ENCODE assay signal across 20 cellular contexts in genomic region chr1:30716646-30717045, GRCh38. TPM values are rescaled to one million over a fixed set of nuclear protein-coding genes. Genes with fewer than 3 reads are reported as not detected.
DNase-seq lines count a peak whose midpoint lies in the region; ATAC-seq and TF ChIP-seq lines count a peak whose summit lies in the region.
"Had no signal": no experiment of that assay in that cellular context is flagged by ENCODE, and none has a peak within 500 bp of the region (broad histone marks: within the 10 kb centered on the region; RNA-seq: fewer than 3 reads in every experiment).

No MANE protein-coding gene starts in this region.

- TF ChIP-seq CTCF in endodermal cell (conservative IDR thresholded peaks at IDR 0.05) (no peak), spleen (IDR thresholded peaks at IDR 0.05 in 8 of 11, conservative IDR thresholded peaks at IDR 0.05 in 3 of 11) (no peak)

- 93 to 94% methylated on average over 8 of the region's 8 CpGs for WGBS in endodermal cell (ENCODE audit: insufficient coverage in 1 of 2, insufficient read length in 1 of 2), 2 experiments
- 93 to 99% (median 96%) methylated on average over 3 to 8 of the region's 8 CpGs for WGBS in spleen, 5 donors
- WGBS in mesenchymal stem cell: 97% methylated on average over 8 of the region's 8 CpGs

- DNase-seq in activated naive CD4-positive, alpha-beta T cell treated with anti-CD3 and anti-CD28 coated beads for 36 hours: no peak
- DNase-seq in activated naive CD4-positive, alpha-beta T cell treated with anti-CD3 and anti-CD28 coated beads, Interleukin-2, amount 50 U/mL, for 72 hours (ENCODE audit: low spot score in 2 of 2): no peak
- no peak for DNase-seq in activated CD4-positive, alpha-beta memory T cell treated with anti-CD3 and anti-CD28 coated beads for 36 hours
- DNase-seq in endodermal cell: no peak
- peak; percentile 86 for DNase-seq in spleen
- no peak for DNase-seq in HuH-7.5 (ENCODE audit: low spot score)
- no peak for DNase-seq in mesenchymal stem cell
- DNase-seq: activated T-cell treated with anti-CD3 and anti-CD28 coated beads, Interleukin-2, amount 50 U/mL, for 1 hour; DMS79; GM23248; NCI-H1105 treated with DMSO at 0.1 percent for 48 hours; sigmoid colon; tibial artery had no signal

- no peak overlapping the region for H4K91ac ChIP-seq in mesenchymal stem cell (ENCODE audit: low read length)

- H3K9ac ChIP-seq in endodermal cell (ENCODE audit: extremely low read depth, low read length, poor library complexity, severe bottlenecking): no peak overlapping the region
- no peak overlapping the region for H3K9ac ChIP-seq in mesenchymal stem cell (ENCODE audit: low read length)
- H3K9ac ChIP-seq: GM23248 had no signal

- H2BK120ac ChIP-seq in mesenchymal stem cell (ENCODE audit: low read depth, low read length): no peak overlapping the region

- no peak overlapping the region for H4K8ac ChIP-seq in mesenchymal stem cell (ENCODE audit: low read length)

- peak overlapping the region; percentile 94 for H3K4me3 Mint-ChIP-seq in activated naive CD4-positive, alpha-beta T cell treated with anti-CD3 and anti-CD28 coated beads for 36 hours
- H3K4me3 Mint-ChIP-seq in activated CD4-positive, alpha-beta memory T cell treated with anti-CD3 and anti-CD28 coated beads for 36 hours: peak overlapping the region; percentile 47
- peak overlapping the region; percentile 58 for H3K4me3 Mint-ChIP-seq in endodermal cell

- peaks cover 17% of the 10 kb centered on the region for H3K4me1 Mint-ChIP-seq in activated naive CD4-positive, alpha-beta T cell treated with anti-CD3 and anti-CD28 coated beads for 36 hours (ENCODE audit: low read depth)
- H3K4me1 Mint-ChIP-seq in activated CD4-positive, alpha-beta memory T cell treated with anti-CD3 and anti-CD28 coated beads for 36 hours (ENCODE audit: low read depth): peaks cover 20% of the 10 kb centered on the region
- no peaks in the 10 kb centered on the region for H3K4me1 Mint-ChIP-seq in endodermal cell

- H2AK5ac ChIP-seq in mesenchymal stem cell (ENCODE audit: low read length, severe bottlenecking): no peak overlapping the region

- H3K4me3 ChIP-seq in endodermal cell (ENCODE audit: low read length) (no peak overlapping the region), spleen (no peak overlapping the region), mesenchymal stem cell (ENCODE audit: insufficient read depth in 1 of 2, low read depth in 1 of 2, low read length in 2 of 2) (no peak overlapping the region)
- H3K4me3 ChIP-seq: adrenal gland, coronary artery, GM23248, mucosa of descending colon, pancreas, sigmoid colon, tibial artery had no signal

- H3K27me3 ChIP-seq in endodermal cell (ENCODE audit: control insufficient read depth, insufficient read depth, low read length, poor library complexity, severe bottlenecking) (no peaks in the 10 kb centered on the region), spleen (replicated peaks in 1 of 7) (no peaks in the 10 kb centered on the region), mesenchymal stem cell (ENCODE audit: control insufficient read depth in 1 of 2, insufficient read depth in 1 of 2, low read length in 2 of 2) (peaks cover 0 to 9% of the 10 kb centered on the region in 2 experiments)
- H3K27me3 ChIP-seq: adrenal gland, breast epithelium, pancreas, sigmoid colon, tibial artery had no signal

- POLR2A ChIA-PET in activated CD4-positive, alpha-beta memory T cell treated with anti-CD3 and anti-CD28 coated beads for 36 hours (lab: Charles Lee): no interaction called here

- no peak for TF ChIP-seq POLR2A in spleen (IDR thresholded peaks at IDR 0.05)

- no peaks in the 10 kb centered on the region for H3K27me3 Mint-ChIP-seq in activated naive CD4-positive, alpha-beta T cell treated with anti-CD3 and anti-CD28 coated beads for 36 hours (ENCODE audit: low read depth)
- H3K27me3 Mint-ChIP-seq in activated CD4-positive, alpha-beta memory T cell treated with anti-CD3 and anti-CD28 coated beads for 36 hours: no peaks in the 10 kb centered on the region
- peaks cover 4% of the 10 kb centered on the region for H3K27me3 Mint-ChIP-seq in endodermal cell (ENCODE audit: insufficient read depth)

- no peak overlapping the region for H3K4me2 ChIP-seq in mesenchymal stem cell (ENCODE audit: low read length, poor library complexity, severe bottlenecking)

- no peak overlapping the region for H3K14ac ChIP-seq in mesenchymal stem cell (ENCODE audit: low read length in 2 of 2)

- H3K4me1 ChIP-seq in endodermal cell (ENCODE audit: control insufficient read depth, insufficient read depth, low read length): no peaks in the 10 kb centered on the region
- peaks cover 0 to 37% (median 29%) of the 10 kb centered on the region in 6 donors for H3K4me1 ChIP-seq in spleen
- peaks cover 14% of the 10 kb centered on the region for H3K4me1 ChIP-seq in mesenchymal stem cell (ENCODE audit: control insufficient read depth, insufficient read depth, low read depth, low read length)
- H3K4me1 ChIP-seq: breast epithelium had no signal

- H3K27ac Mint-ChIP-seq in activated naive CD4-positive, alpha-beta T cell treated with anti-CD3 and anti-CD28 coated beads for 36 hours: no peak overlapping the region
- peak overlapping the region in 1 of 2 donors; percentile 94 for H3K27ac Mint-ChIP-seq in activated naive CD4-positive, alpha-beta T cell treated with anti-CD3 and anti-CD28 coated beads, Interleukin-2, amount 50 U/mL, for 72 hours
- H3K27ac Mint-ChIP-seq in activated CD4-positive, alpha-beta memory T cell treated with anti-CD3 and anti-CD28 coated beads for 36 hours: no peak overlapping the region
- no peak overlapping the region for H3K27ac Mint-ChIP-seq in endodermal cell

- H3K36me3 Mint-ChIP-seq in activated naive CD4-positive, alpha-beta T cell treated with anti-CD3 and anti-CD28 coated beads for 36 hours (ENCODE audit: low read depth): peaks cover 1% of the 10 kb centered on the region
- peaks cover 0 to 27% of the 10 kb centered on the region in 2 donors for H3K36me3 Mint-ChIP-seq in activated naive CD4-positive, alpha-beta T cell treated with anti-CD3 and anti-CD28 coated beads, Interleukin-2, amount 50 U/mL, for 72 hours
- H3K36me3 Mint-ChIP-seq in activated CD4-positive, alpha-beta memory T cell treated with anti-CD3 and anti-CD28 coated beads for 36 hours: peaks cover 6% of the 10 kb centered on the region
- no peaks in the 10 kb centered on the region for H3K36me3 Mint-ChIP-seq in endodermal cell (ENCODE audit: low read depth)

- H2BK15ac ChIP-seq in mesenchymal stem cell (ENCODE audit: low read depth, poor library complexity, severe bottlenecking): no peak overlapping the region

- H3K23ac ChIP-seq in mesenchymal stem cell (ENCODE audit: low read length in 2 of 2): no peak overlapping the region

- intact Hi-C loops in activated naive CD4-positive, alpha-beta T cell treated with anti-CD3 and anti-CD28 coated beads for 36 hours (cut with micrococcal nuclease): no loop called here
- intact Hi-C loops in activated CD4-positive, alpha-beta memory T cell treated with anti-CD3 and anti-CD28 coated beads for 36 hours (cut with micrococcal nuclease): no loop called here
- intact Hi-C loops in spleen (cut with DNase I; ENCODE audit: low total_unique reads): loop anchor here (10.0 kb wide), 1 partner anchor 1482 kb away; the partner anchor contains the start of genes MECR and PTPRU

- H3K18ac ChIP-seq in mesenchymal stem cell (ENCODE audit: low read depth in 1 of 2, low read length in 2 of 2): no peak overlapping the region

- no peak overlapping the region for H2AFZ ChIP-seq in mesenchymal stem cell (ENCODE audit: low read depth, low read length)

- no peak overlapping the region for H2BK12ac ChIP-seq in mesenchymal stem cell (ENCODE audit: low read length in 2 of 2)

- no peaks in the 10 kb centered on the region for H3K36me3 ChIP-seq in endodermal cell (ENCODE audit: control insufficient read depth, insufficient read depth, low read length)
- peaks cover 0 to 5% (median 2%) of the 10 kb centered on the region in 6 donors for H3K36me3 ChIP-seq in spleen
- H3K36me3 ChIP-seq in mesenchymal stem cell (ENCODE audit: control insufficient read depth in 1 of 2, insufficient read depth in 2 of 2, low read depth in 1 of 2, low read length in 2 of 2): peaks cover 0 to 9% of the 10 kb centered on the region in 2 experiments
- H3K36me3 ChIP-seq: adrenal gland, breast epithelium, pancreas, sigmoid colon had no signal

- CTCF ChIA-PET in activated naive CD4-positive, alpha-beta T cell treated with anti-CD3 and anti-CD28 coated beads for 36 hours (lab: Charles Lee): interaction anchor here (1.4 to 2.0 kb wide), 2 partner anchors 63 to 85 kb away, joined by 3 to 6 read pairs; no protein-coding TSS in a partner anchor
- CTCF ChIA-PET in activated CD4-positive, alpha-beta memory T cell treated with anti-CD3 and anti-CD28 coated beads for 36 hours (lab: Charles Lee): interaction anchor here (1.3 to 5.7 kb wide), 3 partner anchors 42 to 1480 kb away, joined by 3 to 123 read pairs (median 5); partner anchors contain the start of genes LAPTM5 and PTPRU

- peaks cover 7% of the 10 kb centered on the region for H3K79me1 ChIP-seq in mesenchymal stem cell (replicated peaks; ENCODE audit: low read length, poor library complexity, severe bottlenecking)

- H3K9me3 ChIP-seq in endodermal cell (ENCODE audit: control insufficient read depth, low read length) (peaks cover 11% of the 10 kb centered on the region), spleen (peaks cover 0 to 12% (median 9%) of the 10 kb centered on the region in 8 donors), mesenchymal stem cell (ENCODE audit: control insufficient read depth, low read length) (peaks cover 6% of the 10 kb centered on the region)
- H3K9me3 ChIP-seq: breast epithelium, pancreas, tibial artery had no signal

- no peak overlapping the region for H3K4ac ChIP-seq in mesenchymal stem cell (ENCODE audit: low read depth in 1 of 2, low read length in 2 of 2)

- peaks cover 9% of the 10 kb centered on the region for H3K9me3 Mint-ChIP-seq in activated naive CD4-positive, alpha-beta T cell treated with anti-CD3 and anti-CD28 coated beads for 36 hours
- peaks cover 3 to 5% of the 10 kb centered on the region in 2 donors for H3K9me3 Mint-ChIP-seq in activated naive CD4-positive, alpha-beta T cell treated with anti-CD3 and anti-CD28 coated beads, Interleukin-2, amount 50 U/mL, for 72 hours
- H3K9me3 Mint-ChIP-seq in activated CD4-positive, alpha-beta memory T cell treated with anti-CD3 and anti-CD28 coated beads for 36 hours: peaks cover 9% of the 10 kb centered on the region
- H3K9me3 Mint-ChIP-seq in endodermal cell: peaks cover 22% of the 10 kb centered on the region

- no peak overlapping the region for H2BK5ac ChIP-seq in mesenchymal stem cell (ENCODE audit: low read depth, low read length, poor library complexity, severe bottlenecking)

- H3K27ac ChIP-seq in endodermal cell (ENCODE audit: low read depth, low read length) (no peak overlapping the region), spleen (no peak overlapping the region), mesenchymal stem cell (ENCODE audit: low read length, poor library complexity, severe bottlenecking) (no peak overlapping the region)
- H3K27ac ChIP-seq: adrenal gland, coronary artery, GM23248, pancreas had no signal

- no peak for ATAC-seq in activated naive CD4-positive, alpha-beta T cell treated with anti-CD3 and anti-CD28 coated beads, Interleukin-2, amount 50 U/mL, for 72 hours
- no peak for ATAC-seq in HG02763 (IDR thresholded peaks at IDR 0.05; ENCODE audit: unreplicated experiment)
- ATAC-seq: mucosa of descending colon, pancreas had no signal

RNA-seq across cellular contexts. Expression of gene MATN1, which starts 6.7 kb away (rescaled TPM):
- total RNA-seq in activated naive CD4-positive, alpha-beta T cell treated with anti-CD3 and anti-CD28 coated beads for 36 hours: under 1 TPM; 0.36 to 0.37 TPM
- under 1 TPM; 0.31 to 0.66 TPM for total RNA-seq in activated naive CD4-positive, alpha-beta T cell treated with anti-CD3 and anti-CD28 coated beads, Interleukin-2, amount 50 U/mL, for 72 hours
- under 1 TPM in 1 of 2 experiments, not detected in 1; 0.34 TPM for total RNA-seq in activated CD4-positive, alpha-beta memory T cell treated with anti-CD3 and anti-CD28 coated beads for 36 hours
- not detected for total RNA-seq in endodermal cell
- polyA plus RNA-seq in endodermal cell (2013, experiment 1 of 2): 0.32 TPM
- polyA plus RNA-seq in endodermal cell (2013, experiment 2 of 2): not detected
- total RNA-seq in spleen: 1 to 10 TPM in 1 of 7 donors, under 1 TPM in 5, not detected in 1; 0.30 to 1.1 (median 0.69) TPM
- under 1 TPM; 0.04 to 0.08 (median 0.06) TPM for polyA plus RNA-seq in spleen
- 0.03 TPM for polyA plus RNA-seq in mesenchymal stem cell (2013, experiment 1 of 2)
- 0.04 TPM for polyA plus RNA-seq in mesenchymal stem cell (2013, experiment 2 of 2)
- total RNA-seq: breast epithelium had no signal
- polyA plus RNA-seq: GM23248, liver had no signal

RNA-seq across cellular contexts. Expression of gene LAPTM5, which starts 40.9 kb away (rescaled TPM):
- total RNA-seq in activated naive CD4-positive, alpha-beta T cell treated with anti-CD3 and anti-CD28 coated beads for 36 hours: 100 to 1,000 TPM; 205 to 208 TPM
- 100 to 1,000 TPM; 248 to 298 TPM for total RNA-seq in activated naive CD4-positive, alpha-beta T cell treated with anti-CD3 and anti-CD28 coated beads, Interleukin-2, amount 50 U/mL, for 72 hours
- total RNA-seq in activated CD4-positive, alpha-beta memory T cell treated with anti-CD3 and anti-CD28 coated beads for 36 hours: 100 to 1,000 TPM; 190 to 196 TPM
- not detected for total RNA-seq in endodermal cell
- polyA plus RNA-seq in endodermal cell (2013, experiment 1 of 2): 0.93 TPM
- polyA plus RNA-seq in endodermal cell (2013, experiment 2 of 2): 0.58 TPM
- total RNA-seq in spleen: 100 to 1,000 TPM; 473 to 747 (median 586) TPM
- 100 to 1,000 TPM; 419 to 691 (median 502) TPM for polyA plus RNA-seq in spleen
- 0.97 TPM for polyA plus RNA-seq in mesenchymal stem cell (2013, experiment 1 of 2)
- polyA plus RNA-seq in mesenchymal stem cell (2013, experiment 2 of 2): 0.95 TPM
- total RNA-seq: GM23248 had no signal

Comparison
In these comparisons a context has a peak if more than half of its experiments do, and no peak if none do; other contexts are left out.
1. RNA of gene LAPTM5, which starts 40.9 kb away (total RNA-seq): 473 to 747 TPM in spleen, 248 to 298 TPM in activated naive CD4-positive, alpha-beta T cell treated with anti-CD3 and anti-CD28 coated beads, Interleukin-2, amount 50 U/mL, for 72 hours, 205 to 208 TPM in activated naive CD4-positive, alpha-beta T cell treated with anti-CD3 and anti-CD28 coated beads for 36 hours and 190 to 196 TPM in activated CD4-positive, alpha-beta memory T cell treated with anti-CD3 and anti-CD28 coated beads for 36 hours; not detected in endodermal cell; every median in the first group is over 100 times any median in the second.
2. Peak in every context shown above with its lines, with median percentiles within 50 percentile points of each other: H3K4me3 Mint-ChIP-seq.